ENCODE assay signal across 21 cellular contexts in genomic region chr1:111938123-111938522, GRCh38. TPM values are rescaled to one million over a fixed set of nuclear protein-coding genes. Genes with fewer than 3 reads are reported as not detected.
DNase-seq lines count a peak whose midpoint lies in the region; ATAC-seq, FAIRE-seq and TF ChIP-seq lines count a peak whose summit lies in the region.
"Had no signal": no experiment of that assay in that cellular context is flagged by ENCODE, and none has a peak within 500 bp of the region (broad histone marks: within the 10 kb centered on the region; RNA-seq: fewer than 3 reads in every experiment).

No MANE protein-coding gene starts in this region.

- no peak for TF ChIP-seq EP300 in K562 (IDR thresholded peaks at IDR 0.05; ENCODE audit: low read length)

- H3K9ac ChIP-seq in mammary epithelial cell (ENCODE audit: insufficient read depth, low read length) (no peak overlapping the region), K562 (ENCODE audit: insufficient read depth in 1 of 2, low read depth in 2 of 2, low read length in 2 of 2) (no peak overlapping the region), keratinocyte (ENCODE audit: control insufficient read depth, extremely low read depth, insufficient read depth, low read length) (no peak overlapping the region)

- H2AFZ ChIP-seq in mammary epithelial cell (ENCODE audit: low read depth, low read length), result peak overlapping the region; percentile 36
- no peak overlapping the region for H2AFZ ChIP-seq in K562 (ENCODE audit: low read depth, low read length)
- H2AFZ ChIP-seq in keratinocyte (ENCODE audit: control insufficient read depth, low read length), result no peak overlapping the region

- no peaks in the 10 kb centered on the region for H3K79me2 ChIP-seq in mammary epithelial cell (ENCODE audit: insufficient read depth, low read length)
- H3K79me2 ChIP-seq in K562 (ENCODE audit: control insufficient read depth, insufficient read depth, low read length), result no peaks in the 10 kb centered on the region
- no peaks in the 10 kb centered on the region for H3K79me2 ChIP-seq in keratinocyte (ENCODE audit: control insufficient read depth, insufficient read depth, low read length)

- H4K20me1 ChIP-seq in mammary epithelial cell (ENCODE audit: insufficient read depth, low read length), result no peaks in the 10 kb centered on the region
- H4K20me1 ChIP-seq in K562 (replicated peaks; ENCODE audit: control insufficient read depth, insufficient read depth, low read length), result peaks cover 5% of the 10 kb centered on the region; the same call in 1 of the 2 replicates
- no peaks in the 10 kb centered on the region for H4K20me1 ChIP-seq in keratinocyte (ENCODE audit: control insufficient read depth, extremely low read depth, insufficient read depth, low read length)

- H3K36me3 Mint-ChIP-seq in MCF 10A (ENCODE audit: insufficient read depth, unreplicated experiment), result no peaks in the 10 kb centered on the region
- H3K36me3 Mint-ChIP-seq: CD14-positive monocyte had no signal

- H3K36me3 ChIP-seq in mammary epithelial cell (ENCODE audit: insufficient read depth, low read length) (no peaks in the 10 kb centered on the region), K562 (ENCODE audit: control insufficient read depth, insufficient read depth, low read length) (no peaks in the 10 kb centered on the region), keratinocyte (ENCODE audit: control insufficient read depth in 2 of 2, extremely low read depth in 1 of 2, insufficient read depth in 2 of 2, low read length in 2 of 2) (no peaks in the 10 kb centered on the region), upper lobe of right lung (no peaks in the 10 kb centered on the region)

- no peak overlapping the region for H3K4me3 Mint-ChIP-seq in MCF 10A (ENCODE audit: unreplicated experiment)
- H3K4me3 Mint-ChIP-seq: B cell, CD14-positive monocyte had no signal

- H3K4me1 Mint-ChIP-seq in MCF 10A (ENCODE audit: insufficient read depth, unreplicated experiment), result peaks cover 6% of the 10 kb centered on the region
- H3K4me1 Mint-ChIP-seq: B cell, CD14-positive monocyte had no signal

- H3K9me3 Mint-ChIP-seq in MCF 10A (ENCODE audit: unreplicated experiment), result no peaks in the 10 kb centered on the region

- BruUV-seq in mammary epithelial cell (replicated peaks; lab: Mats Ljungman, UMichigan) (no TSS peak), MCF 10A (replicated peaks; lab: Mats Ljungman, UMichigan) (no TSS peak), K562 (replicated peaks; lab: Mats Ljungman, UMichigan) (no TSS peak)

- H3K27me3 Mint-ChIP-seq in MCF 10A (ENCODE audit: insufficient read depth, unreplicated experiment), result peaks cover 59% of the 10 kb centered on the region

- no peak for TF ChIP-seq RAD21 in K562 (CRISPR knock-in tag; conservative IDR thresholded peaks at IDR 0.05 in 1 of 2, IDR thresholded peaks at IDR 0.05 in 1 of 2)

- TF ChIP-seq POLR2A in K562 (conservative IDR thresholded peaks at IDR 0.05), result no peak

- TF ChIP-seq CTCF in mammary epithelial cell (conservative IDR thresholded peaks at IDR 0.05 in 1 of 2, IDR thresholded peaks at IDR 0.05 in 1 of 2; ENCODE audit: extremely low read depth in 1 of 2, insufficient read depth in 1 of 2, low read depth in 1 of 2, low read length in 2 of 2), result no peak
- TF ChIP-seq CTCF in MCF 10A (IDR thresholded peaks at IDR 0.05; ENCODE audit: unreplicated experiment), result no peak
- TF ChIP-seq CTCF in K562 (IDR thresholded peaks at IDR 0.05 in 2 of 3, conservative IDR thresholded peaks at IDR 0.05 in 1 of 3; ENCODE audit: insufficient read depth in 2 of 3, low read depth in 1 of 3, low read length in 3 of 3), result no peak
- no peak for TF ChIP-seq CTCF in keratinocyte (optimal IDR thresholded peaks at IDR 0.05 in 1 of 3, IDR thresholded peaks at IDR 0.05 in 1 of 3, conservative IDR thresholded peaks at IDR 0.05 in 1 of 3; ENCODE audit: extremely low read depth in 1 of 3, insufficient read depth in 2 of 3, low read length in 3 of 3)
- TF ChIP-seq CTCF in upper lobe of right lung (IDR thresholded peaks at IDR 0.05), result no peak

- in situ Hi-C loops in mammary epithelial cell (cut with MboI; ENCODE audit: low sequenced_read_pairs in 2 of 2) (no loop called here), K562 (cut with MboI) (no loop called here)

- POLR2A ChIA-PET in MCF 10A (lab: Yijun Ruan, JAX) (no interaction called here), K562 (lab: Yijun Ruan, JAX) (interaction anchor here (0.7 to 0.8 kb wide), 2 partner anchors 16 to 55 kb away, joined by 3 read pairs; no protein-coding TSS in a partner anchor)

- peak; percentile 35 for FAIRE-seq in K562 (lab: Jason Lieb, UNC)
- peak; percentile 69 for FAIRE-seq in keratinocyte (lab: Jason Lieb, UNC)
- FAIRE-seq: A549, GM12878 had no signal

- dilution Hi-C loops in mammary epithelial cell (cut with HindIII; ENCODE audit: low sequenced_read_pairs), result no loop called here
- dilution Hi-C loops in keratinocyte (cut with MboI; ENCODE audit: extremely low pct_ligation_motif_present, low sequenced_read_pairs), result no loop called here

- no peaks in the 10 kb centered on the region for H3K27me3 ChIP-seq in mammary epithelial cell (ENCODE audit: insufficient read depth, low read length)
- peaks cover 0 to 11% of the 10 kb centered on the region in 2 experiments; a peak in 1 of 5 replicates for H3K27me3 ChIP-seq in K562 (ENCODE audit: control insufficient read depth in 2 of 2, insufficient read depth in 2 of 2, low read length in 2 of 2)
- H3K27me3 ChIP-seq in keratinocyte (ENCODE audit: control insufficient read depth, extremely low read depth, insufficient read depth, low read length), result peaks cover 2% of the 10 kb centered on the region
- H3K27me3 ChIP-seq in upper lobe of right lung, result no peaks in the 10 kb centered on the region

- intact Hi-C loops in mammary epithelial cell (cut with micrococcal nuclease), result no loop called here
- intact Hi-C loops in MCF 10A (cut with micrococcal nuclease), result no loop called here
- intact Hi-C loops in K562 (cut with micrococcal nuclease), result no loop called here
- intact Hi-C loops in upper lobe of right lung (cut with DNase I), result no loop called here

- 0% methylated on average over 1 of the region's 1 CpG for WGBS in mammary epithelial cell (ENCODE audit: low coverage, missing lambda C conversion rate)
- 0% methylated on average over 1 of the region's 1 CpG for WGBS in K562 (ENCODE audit: insufficient coverage, low coverage, missing lambda C conversion rate)

- H3K4me3 ChIP-seq in mammary epithelial cell (replicated peaks in 1 of 3; ENCODE audit: insufficient read depth in 1 of 3, low read depth in 2 of 3, low read length in 3 of 3) (no peak overlapping the region), K562 (no peak overlapping the region), keratinocyte (ENCODE audit: control insufficient read depth in 2 of 3, extremely low read depth in 1 of 3, insufficient read depth in 2 of 3, low read depth in 1 of 3, low read length in 3 of 3) (no peak overlapping the region), upper lobe of right lung (no peak overlapping the region)
- H3K4me3 ChIP-seq: A549, GM12878 had no signal

- no peak overlapping the region for H3K4me2 ChIP-seq in mammary epithelial cell (ENCODE audit: insufficient read depth, low read depth, low read length)
- no peak overlapping the region for H3K4me2 ChIP-seq in K562 (ENCODE audit: insufficient read depth, low read length)
- H3K4me2 ChIP-seq in keratinocyte (ENCODE audit: control insufficient read depth, extremely low read depth, insufficient read depth, low read depth, low read length), result no peak overlapping the region
- H3K4me2 ChIP-seq: A549 had no signal

- DNase-seq in mammary epithelial cell (peak; percentile 70), MCF 10A (ENCODE audit: unreplicated experiment) (no peak), K562 (ENCODE audit: extremely low read depth in 1 of 4, low spot score in 3 of 4) (no peak), keratinocyte (ENCODE audit: low read depth, low spot score) (no peak), upper lobe of right lung (no peak), HUDEP-2 (lab: John Stamatoyannopoulos, UW; ENCODE audit: unreplicated experiment in 76 of 76) (no peak), NCI-H187 (lab: John Stamatoyannopoulos, UW) (no peak)
- DNase-seq: DMS79 treated with DMSO at 0.1 percent for 48 hours, GOT3, HCEC 1CT, KG1, NCI-H1105 had no signal

- ATAC-seq in K562 (no peak), upper lobe of right lung (no peak), GM21515 (IDR thresholded peaks at IDR 0.05; ENCODE audit: unreplicated experiment) (no peak)
- ATAC-seq: A549, GM12878, Panc1, SK-N-SH treated with all-trans-retinoic acid at 6 μM for 48 hours had no signal

- no peak overlapping the region for H3K27ac Mint-ChIP-seq in MCF 10A (ENCODE audit: low read depth, unreplicated experiment)
- H3K27ac Mint-ChIP-seq: B cell, CD14-positive monocyte had no signal

- H3K9me1 ChIP-seq in K562 (ENCODE audit: control insufficient read depth, insufficient read depth, low read length) (no peaks in the 10 kb centered on the region), keratinocyte (ENCODE audit: control insufficient read depth, extremely low read depth, insufficient read depth, low read length) (no peaks in the 10 kb centered on the region)

- CTCF ChIA-PET in mammary epithelial cell (lab: Charles Lee; ENCODE audit: low non-redundant PET), result no interaction called here
- CTCF ChIA-PET in MCF 10A (lab: Yijun Ruan, JAX), result no interaction called here
- CTCF ChIA-PET in K562 (lab: Yijun Ruan, JAX; ENCODE audit: low intra/inter-chr PET ratio), result no interaction called here

- H3K4me1 ChIP-seq in mammary epithelial cell (ENCODE audit: insufficient read depth, low read length) (peaks cover 19% of the 10 kb centered on the region), K562 (replicated peaks in 1 of 2; ENCODE audit: control insufficient read depth in 2 of 2, insufficient read depth in 2 of 2, low read length in 2 of 2) (no peaks in the 10 kb centered on the region), keratinocyte (ENCODE audit: control insufficient read depth, extremely low read depth, insufficient read depth, low read length) (peaks cover 15% of the 10 kb centered on the region), upper lobe of right lung (no peaks in the 10 kb centered on the region)
- H3K4me1 ChIP-seq: A549 had no signal

- H3K27ac ChIP-seq in mammary epithelial cell (ENCODE audit: insufficient read depth, low read depth, low read length), result no peak overlapping the region
- H3K27ac ChIP-seq in K562 (ENCODE audit: extremely low read depth, low read depth, low read length), result no peak overlapping the region
- H3K27ac ChIP-seq in keratinocyte (ENCODE audit: control insufficient read depth, insufficient read depth, low read length), result no peak overlapping the region
- no peak overlapping the region for H3K27ac ChIP-seq in upper lobe of right lung
- H3K27ac ChIP-seq: A549, HL-60 had no signal

- H3K9me3 ChIP-seq in mammary epithelial cell (replicated peaks; ENCODE audit: insufficient read depth, low read length) (no peaks in the 10 kb centered on the region), K562 (replicated peaks; ENCODE audit: control insufficient read depth, insufficient read depth, low read depth, low read length) (no peaks in the 10 kb centered on the region), keratinocyte (ENCODE audit: control insufficient read depth, low read depth, low read length) (no peaks in the 10 kb centered on the region), upper lobe of right lung (no peaks in the 10 kb centered on the region)
- H3K9me3 ChIP-seq: A549 had no signal

RNA-seq across cellular contexts. Expression of gene KCND3, which starts 51.3 kb away (rescaled TPM):
- 1 to 10 TPM in 1 of 2 donors, under 1 TPM in 1; 0.64 to 3.3 TPM for total RNA-seq in mammary epithelial cell
- 0.12 TPM for polyA plus RNA-seq in mammary epithelial cell
- polyA minus RNA-seq in mammary epithelial cell, result 0.10 TPM
- not detected in 2 replicates for total RNA-seq in MCF 10A (2022)
- not detected in 2 replicates for total RNA-seq in K562 (2011; cell fraction: chromatin; rRNA removed; ENCODE audit: low replicate concordance)
- total RNA-seq in K562 (2011; cell fraction: nucleolus; rRNA removed), result not detected in 2 replicates
- total RNA-seq in K562 (2011; cell fraction: nucleoplasm; rRNA removed), result not detected in 2 replicates
- not detected in 2 replicates for total RNA-seq in K562 (2014; rRNA removed)
- total RNA-seq in K562 (2014; rRNA removed; fragmentation: Illumina TruSeq; extraction: Trizol), result not detected in 2 replicates
- total RNA-seq in K562 (2015; rRNA removed; fragmentation: Illumina TruSeq; extraction: Trizol), result not detected in 2 replicates
- total RNA-seq in K562 (2021), result not detected in 2 replicates
- not detected in 2 replicates for polyA plus RNA-seq in K562 (2011; rRNA removed)
- not detected in 2 replicates for polyA plus RNA-seq in K562 (2011; cell fraction: cytosol; rRNA removed)
- not detected in 2 replicates for polyA plus RNA-seq in K562 (2011; cell fraction: nucleus; rRNA removed)
- polyA plus RNA-seq in K562 (2012), result 0.03 TPM in 1 of 2 replicates, not detected in the other
- not detected in 2 replicates for polyA plus RNA-seq in K562 (2014; fragmentation: Illumina TruSeq; extraction: Trizol)
- not detected for polyA plus RNA-seq in K562 (2014; fragmentation: Nextera tagmentation; extraction: Ambion mirVana)
- not detected in 2 replicates for polyA plus RNA-seq in K562 (2014; rRNA removed)
- not detected in 2 replicates for polyA minus RNA-seq in K562 (2011; rRNA and poly(A)+ RNA removed)
- not detected in 2 replicates for polyA minus RNA-seq in K562 (2011; cell fraction: cytosol; rRNA and poly(A)+ RNA removed)
- polyA minus RNA-seq in K562 (2011; cell fraction: nucleus; rRNA and poly(A)+ RNA removed), result not detected in 2 replicates
- polyA plus RNA-seq in keratinocyte, result 0.21 to 0.73 TPM (median 0.63 TPM) in 3 replicates
- polyA plus RNA-seq in keratinocyte (2011; ENCODE audit: low read depth), result 0.52 TPM
- polyA plus RNA-seq in keratinocyte (2011; cell fraction: cytosol; rRNA removed), result 0.56 and 0.61 TPM in 2 replicates
- polyA plus RNA-seq in keratinocyte (2011; cell fraction: nucleus; rRNA removed), result 0.65 and 0.69 TPM in 2 replicates
- polyA plus RNA-seq in keratinocyte (2012; ENCODE audit: low replicate concordance), result 0.61 and 0.66 TPM in 2 replicates
- 1.3 to 3.7 TPM (median 3.7 TPM) in 3 replicates for polyA minus RNA-seq in keratinocyte
- polyA minus RNA-seq in keratinocyte (2011; cell fraction: cytosol; rRNA and poly(A)+ RNA removed), result 1.2 TPM
- polyA minus RNA-seq in keratinocyte (2011; cell fraction: nucleus; rRNA and poly(A)+ RNA removed), result 1.6 and 1.9 TPM in 2 replicates
- 6.3 TPM for total RNA-seq in upper lobe of right lung
- total RNA-seq: B cell, GM12878, HT-29 had no signal
- polyA plus RNA-seq: A549, CD14-positive monocyte had no signal
